16 cellular contexts compared by ENCODE assay signal in the genomic region with DNA sequence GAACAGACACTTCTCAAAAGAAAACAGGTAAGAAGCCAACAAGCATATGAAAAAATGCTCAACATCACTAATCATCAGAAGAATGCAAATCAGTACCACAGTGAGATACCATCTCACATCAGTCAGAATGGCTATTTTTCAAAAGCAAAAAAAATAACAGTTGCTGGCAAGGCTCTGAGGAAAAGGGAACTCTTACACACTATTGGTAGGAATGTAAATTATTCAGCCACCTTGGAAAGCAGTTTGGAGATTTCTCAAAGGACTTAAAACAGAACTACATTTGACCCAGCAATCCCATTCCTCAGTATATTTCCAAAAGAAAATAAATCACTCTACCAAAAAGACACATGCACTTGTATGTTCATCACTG.
A peak's percentile ranks its signal among the peaks of the same experiment; 100 is the strongest.
DNase-seq lines count a peak whose midpoint lies in the region; ATAC-seq and TF ChIP-seq lines count a peak whose summit lies in the region.
"Had no signal": no experiment of that assay in that cellular context is flagged by ENCODE, and none has a peak within 500 bp of the region (broad histone marks: within the 10 kb centered on the region; RNA-seq: fewer than 3 reads in every experiment).

No MANE protein-coding gene starts in this region.

- no peak for TF ChIP-seq CTCF in choroid plexus epithelial cell (conservative IDR thresholded peaks at IDR 0.05; ENCODE audit: low read depth, low read length)

- no peak overlapping the region for H3K9ac ChIP-seq in adipocyte (ENCODE audit: low read length)

- H3K27me3 ChIP-seq in adipocyte (replicated peaks; ENCODE audit: control insufficient read depth, insufficient read depth, low read length) = peaks cover 9% of the 10 kb centered on the region

- no peaks in the 10 kb centered on the region for H3K36me3 ChIP-seq in adipocyte (ENCODE audit: control insufficient read depth, insufficient read depth, low read length, severe bottlenecking)

- H3K4me3 ChIP-seq in adipocyte (ENCODE audit: low read length) (no peak overlapping the region), choroid plexus epithelial cell (ENCODE audit: low read depth, low read length) (no peak overlapping the region)
- H3K4me3 ChIP-seq: GM12878 had no signal

- DNase-seq in EH (ENCODE audit: low read depth) = peak; percentile 41
- peak; percentile 13 for DNase-seq in adipocyte (ENCODE audit: low read depth)
- peak; percentile 23 for DNase-seq in choroid plexus epithelial cell (ENCODE audit: low read depth)
- DNase-seq: AML-193; CD4-positive, alpha-beta memory T cell; DMS79 treated with DMSO at 0.1 percent for 48 hours; EL; H9; IMR-90; KBM-7 had no signal

- no peak for ATAC-seq in GM21786 (IDR thresholded peaks at IDR 0.05; ENCODE audit: unreplicated experiment)
- ATAC-seq in HG02759 (IDR thresholded peaks at IDR 0.05; ENCODE audit: unreplicated experiment) = no peak
- ATAC-seq in HG03565 (IDR thresholded peaks at IDR 0.05; ENCODE audit: unreplicated experiment) = no peak
- ATAC-seq: GM12878 had no signal

- peaks cover 6% of the 10 kb centered on the region for H3K4me1 ChIP-seq in adipocyte (ENCODE audit: control insufficient read depth, insufficient read depth, low read length)

- peak overlapping the region; percentile 33 for H3K27ac ChIP-seq in temporal lobe (ENCODE audit: low read depth, low read length)
- H3K27ac ChIP-seq: C4-2B had no signal

- H3K9me3 ChIP-seq in adipocyte (ENCODE audit: control insufficient read depth, low read length) = peaks cover 4% of the 10 kb centered on the region
